ENCODE assay signal across 1 cellular context in the genomic region with DNA sequence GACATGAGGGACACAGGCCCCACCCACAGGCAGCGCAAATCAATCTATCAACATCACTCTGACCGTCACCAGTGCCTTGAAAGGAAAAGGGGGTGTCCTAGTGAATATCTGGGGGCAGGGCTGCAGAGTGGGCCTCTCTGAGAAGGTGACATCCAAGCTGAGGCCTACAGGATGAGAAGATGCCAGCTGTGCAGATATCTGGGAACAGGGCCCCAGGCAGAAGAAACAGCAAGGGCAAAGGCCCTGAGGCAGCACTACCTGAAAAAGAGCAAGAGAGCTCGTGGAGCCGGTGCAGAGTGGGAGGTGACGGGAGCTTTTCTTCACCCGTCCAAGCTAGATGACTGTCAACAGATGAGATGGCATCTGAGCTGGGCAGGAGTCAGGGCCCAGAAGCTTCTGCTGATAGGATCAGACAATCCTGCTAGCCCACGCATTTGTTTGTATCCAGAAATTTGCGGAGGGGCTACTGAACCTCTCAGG.
TF ChIP-seq lines count a peak whose summit lies in the region.

No MANE protein-coding gene starts in this region.

TF ChIP-seq in IMR-90, 13 proteins besides CTCF, POLR2A, EP300 and RAD21:
- TF ChIP-seq CHD1 (IDR thresholded peaks at IDR 0.05; ENCODE audit: low read depth, low read length) (no peak), MXI1 (IDR thresholded peaks at IDR 0.05; ENCODE audit: borderline replicate concordance, low read depth, low read length) (no peak), RCOR1 (IDR thresholded peaks at IDR 0.05; ENCODE audit: insufficient replicate concordance, low read length) (no peak), NFE2L2 (IDR thresholded peaks at IDR 0.05; ENCODE audit: low read depth, low read length) (no peak), USF2 (IDR thresholded peaks at IDR 0.05; ENCODE audit: low read depth, low read length) (no peak), SMC3 (IDR thresholded peaks at IDR 0.05; ENCODE audit: low read depth, low read length) (no peak), MAFK (IDR thresholded peaks at IDR 0.05; ENCODE audit: low read depth, low read length) (no peak), ELK1 (IDR thresholded peaks at IDR 0.05; ENCODE audit: borderline replicate concordance, low read depth, low read length) (no peak), RFX5 (IDR thresholded peaks at IDR 0.05; ENCODE audit: low read depth, low read length) (no peak), FOS (IDR thresholded peaks at IDR 0.05; ENCODE audit: low read depth, low read length) (no peak)
